Comparison of ENCODE assay signal across 8 cellular contexts in genomic region chr6:36546664-36546957, GRCh38. TPM values are rescaled to one million over a fixed set of nuclear protein-coding genes. Genes with fewer than 3 reads are reported as not detected.
DNase-seq lines count a peak whose midpoint lies in the region; ATAC-seq and TF ChIP-seq lines count a peak whose summit lies in the region.

No MANE protein-coding gene starts in this region.

- H3K4me3 ChIP-seq in GM12864 (ENCODE audit: low read depth, low read length) (peak overlapping the region; percentile 88), PC-9 (peak overlapping the region; percentile 92), esophagus squamous epithelium (peak overlapping the region; percentile 77 to 100 (median 87))

- ATAC-seq in GM21619 (IDR thresholded peaks at IDR 0.05; ENCODE audit: unreplicated experiment), result no peak

- H3K9me3 ChIP-seq in PC-9 (ENCODE audit: insufficient read depth, low read depth) (no peaks in the 10 kb centered on the region), esophagus squamous epithelium (no peaks in the 10 kb centered on the region)

- WGBS in esophagus squamous epithelium, 2 donors, result 0 to 1% methylated on average over 4 to 6 of the region's 6 CpGs

- peak overlapping the region; percentile 98 for H3K4me3 Mint-ChIP-seq in osteocyte (ENCODE audit: unreplicated experiment)

- H3K27me3 ChIP-seq in PC-9 (ENCODE audit: insufficient read depth, low read depth) (no peaks in the 10 kb centered on the region), esophagus squamous epithelium (no peaks in the 10 kb centered on the region)

- H3K36me3 ChIP-seq in PC-9 (ENCODE audit: low read depth) (peaks cover 4% of the 10 kb centered on the region), esophagus squamous epithelium (no peaks in the 10 kb centered on the region)

- H3K4me1 Mint-ChIP-seq in osteocyte (ENCODE audit: unreplicated experiment), result peaks cover 41% of the 10 kb centered on the region

- intact Hi-C loops in PC-9 (cut with micrococcal nuclease; ENCODE audit: unreplicated experiment) (no loop called here), esophagus squamous epithelium (cut with DNase I) (loop anchor here (10.0 kb wide), 1 partner anchor 48 kb away; the partner anchor contains the start of gene SRSF3)

- H2AFZ ChIP-seq in PC-9, result peak overlapping the region; percentile 89

- peaks cover 37% of the 10 kb centered on the region for H3K4me1 ChIP-seq in PC-9 (replicated peaks; ENCODE audit: insufficient read depth)
- H3K4me1 ChIP-seq in esophagus squamous epithelium, result peaks cover 19 to 58% (median 22%) of the 10 kb centered on the region in 3 donors

- peak overlapping the region; percentile 94 for H3K27ac Mint-ChIP-seq in osteocyte (ENCODE audit: unreplicated experiment)

- no peaks in the 10 kb centered on the region; the same call in 1 of the 2 replicates for H3F3A ChIP-seq in PC-9 (ENCODE audit: insufficient read depth, low read depth)

- CTCF ChIA-PET in PC-9 (lab: Charles Lee), result no interaction called here

- H3K27me3 Mint-ChIP-seq in osteocyte (ENCODE audit: unreplicated experiment), result no peaks in the 10 kb centered on the region

- no TSS peak for BruUV-seq in PC-9 (replicated peaks; lab: Mats Ljungman, UMichigan)

- no peak for TF ChIP-seq POLR2A in esophagus squamous epithelium (IDR thresholded peaks at IDR 0.05)

- H3K27ac ChIP-seq in PC-9, result peak overlapping the region; percentile 51
- H3K27ac ChIP-seq in esophagus squamous epithelium, result peak overlapping the region; percentile 95 to 100 (median 98)

- peaks cover 56% of the 10 kb centered on the region for H3K79me2 ChIP-seq in PC-9 (ENCODE audit: low read depth)

- POLR2A ChIA-PET in PC-9 (lab: Charles Lee; ENCODE audit: unreplicated experiment), result interaction anchor here (1.0 kb wide), 1 partner anchor 30 kb away, joined by 12 read pairs; no protein-coding TSS in a partner anchor

- TF ChIP-seq CTCF in GM12864 (IDR thresholded peaks at IDR 0.05; ENCODE audit: low read depth, low read length, missing control alignments) (no peak), PC-9 (conservative IDR thresholded peaks at IDR 0.05) (no peak), esophagus squamous epithelium (IDR thresholded peaks at IDR 0.05) (no peak), osteocyte (IDR thresholded peaks at IDR 0.05) (no peak), GM13976 (IDR thresholded peaks at IDR 0.05; ENCODE audit: borderline replicate concordance, control extremely low read depth, extremely low read depth, insufficient read depth, missing control alignments) (no peak)

- no peaks in the 10 kb centered on the region for H3K9me2 ChIP-seq in PC-9 (ENCODE audit: insufficient read depth)

- H3K9me3 Mint-ChIP-seq in osteocyte (ENCODE audit: unreplicated experiment), result no peaks in the 10 kb centered on the region

- H4K20me1 ChIP-seq in PC-9 (ENCODE audit: insufficient read depth), result 0 out of 2 replicates have a peak, but pooled peaks cover 7% of the 10 kb centered on the region

- peak overlapping the region; percentile 94 for H3K4me2 ChIP-seq in PC-9

- peaks cover 2% of the 10 kb centered on the region for H3K36me3 Mint-ChIP-seq in osteocyte (ENCODE audit: unreplicated experiment)

- DNase-seq in GM12864 (ENCODE audit: low read depth), result no peak
- DNase-seq in PC-9, result no peak
- no peak for DNase-seq in esophagus squamous epithelium (lab: John Stamatoyannopoulos, UW)
- DNase-seq in osteocyte (ENCODE audit: extremely low spot score, unreplicated experiment), result no peak
- no peak for DNase-seq in GM13976 (ENCODE audit: low spot score)
- no peak for DNase-seq in NK-92 (lab: John Stamatoyannopoulos, UW; ENCODE audit: unreplicated experiment)
- no peak for DNase-seq in NCI-H524 treated with DMSO at 0.1 percent for 48 hours (lab: John Stamatoyannopoulos, UW)

- in situ Hi-C loops in GM13976 (cut with MboI; ENCODE audit: low sequenced_read_pairs, unreplicated experiment), result no loop called here

RNA-seq across cellular contexts. Expression of gene STK38, which starts 0.7 kb away (rescaled TPM):
- total RNA-seq in PC-9 (2021) (45.7 and 53.3 TPM in 2 replicates), esophagus squamous epithelium (10 to 100 TPM; 26.5 to 33.6 (median 30.3) TPM), osteocyte (51.6 and 53.9 TPM in 2 replicates)

RNA-seq across cellular contexts. Expression of gene SRSF3, which starts 47.6 kb away (rescaled TPM):
- total RNA-seq in PC-9 (2021) (278 and 282 TPM in 2 replicates), esophagus squamous epithelium (100 to 1,000 TPM; 111 to 213 (median 185) TPM), osteocyte (209 and 216 TPM in 2 replicates)
